ENCODE assay signal across 23 cellular contexts in the genomic region with DNA sequence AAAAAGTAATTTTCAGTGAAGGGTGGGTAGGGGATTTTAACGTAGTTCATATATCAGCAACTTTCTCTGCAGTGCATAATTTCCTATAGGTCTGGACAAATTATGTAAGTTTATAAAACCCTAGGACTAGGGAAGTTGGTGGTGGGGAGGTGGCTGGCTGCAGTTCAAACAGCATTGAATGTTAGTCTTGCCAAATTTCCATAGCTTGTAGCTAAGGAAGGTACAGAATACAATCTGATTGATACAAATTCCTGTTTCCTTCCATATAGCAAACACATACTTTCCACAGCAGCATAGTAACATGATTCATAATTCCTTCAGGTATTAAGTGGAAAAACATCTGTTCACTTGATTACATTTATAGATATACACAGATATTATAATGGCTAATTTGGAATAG.
"Had no signal": no experiment of that assay in that cellular context is flagged by ENCODE, and none has a peak within 500 bp of the region (broad histone marks: within the 10 kb centered on the region; RNA-seq: fewer than 3 reads in every experiment).

No MANE protein-coding gene starts in this region.

- H3K9ac ChIP-seq: SK-N-SH had no signal

- H3K4me3 ChIP-seq: MG63 had no signal

- H3K9me3 ChIP-seq: MG63, SK-N-SH had no signal

- H3K27me3 ChIP-seq: MG63 had no signal

- H3K27ac ChIP-seq: RWPE1 had no signal

- H3K36me3 ChIP-seq: MG63 had no signal

- FAIRE-seq: HepG2 had no signal

- DNase-seq: IMR-90; Karpas-422; KG1; MG63; NCI-H1092 treated with DMSO at 0.1 percent for 48 hours; NCI-H1436; NCI-H187; NCI-H2029; NCI-H2081 treated with DMSO at 0.1 percent for 48 hours; NCI-H2171; NCI-H226; NCI-H446; NCI-H510A; NCI-H524 treated with DMSO at 0.1 percent for 48 hours; NCI-H69; NCI-H774; NK-92 treated with Interleukin-12 subunit alpha and Interleukin-12 subunit beta, amount 100 ng/mL, for 24 hours; PC-3; SHP77; SK-N-SH had no signal

- ATAC-seq: HepG2, Panc1, PC-3 had no signal

- H3K4me2 ChIP-seq: SK-N-SH had no signal
